Comparison of ENCODE assay signal across 8 cellular contexts in genomic region chr21:37758997-37759396, GRCh38.
DNase-seq lines count a peak whose midpoint lies in the region; ATAC-seq and TF ChIP-seq lines count a peak whose summit lies in the region.

No MANE protein-coding gene starts in this region.

- ATAC-seq in CD4-positive, alpha-beta T cell (ENCODE audit: poor library complexity), result no peak
- no peak for ATAC-seq in GM18498 (IDR thresholded peaks at IDR 0.05; ENCODE audit: unreplicated experiment)

- no peak overlapping the region for H2BK5ac ChIP-seq in mesenchymal stem cell (ENCODE audit: low read depth, low read length, poor library complexity, severe bottlenecking)

- no peak overlapping the region for H3K4me3 Mint-ChIP-seq in CD4-positive, alpha-beta T cell

- no peak overlapping the region for H3K27ac Mint-ChIP-seq in CD4-positive, alpha-beta T cell

- POLR2A ChIA-PET in CD4-positive, alpha-beta T cell (lab: Charles Lee), result no interaction called here

- no peak overlapping the region for H3K18ac ChIP-seq in mesenchymal stem cell (ENCODE audit: low read depth in 1 of 2, low read length in 2 of 2)

- no peaks in the 10 kb centered on the region for H3K27me3 ChIP-seq in ascending aorta
- H3K27me3 ChIP-seq in mesenchymal stem cell (ENCODE audit: control insufficient read depth in 1 of 2, insufficient read depth in 1 of 2, low read length in 2 of 2), result peaks cover 0 to 80% of the 10 kb centered on the region in 2 experiments
- no peaks in the 10 kb centered on the region for H3K27me3 ChIP-seq in CD4-positive, alpha-beta T cell (ENCODE audit: control insufficient read depth, insufficient read depth, low read length)

- H3K4me3 ChIP-seq in ascending aorta (no peak overlapping the region), mesenchymal stem cell (ENCODE audit: insufficient read depth in 1 of 2, low read depth in 1 of 2, low read length in 2 of 2) (no peak overlapping the region)

- H2BK15ac ChIP-seq in mesenchymal stem cell (ENCODE audit: low read depth, poor library complexity, severe bottlenecking), result no peak overlapping the region

- H3K27ac ChIP-seq in ascending aorta, result no peak overlapping the region
- H3K27ac ChIP-seq in mesenchymal stem cell (ENCODE audit: low read length, poor library complexity, severe bottlenecking), result no peak overlapping the region
- no peak overlapping the region for H3K27ac ChIP-seq in CD4-positive, alpha-beta T cell (ENCODE audit: low read depth, low read length)

- no peaks in the 10 kb centered on the region for H3K79me1 ChIP-seq in mesenchymal stem cell (replicated peaks; ENCODE audit: low read length, poor library complexity, severe bottlenecking)

- H2AK5ac ChIP-seq in mesenchymal stem cell (ENCODE audit: low read length, severe bottlenecking), result no peak overlapping the region

- no peaks in the 10 kb centered on the region for H3K36me3 Mint-ChIP-seq in CD4-positive, alpha-beta T cell (ENCODE audit: low read depth)

- no peak overlapping the region for H4K8ac ChIP-seq in mesenchymal stem cell (ENCODE audit: low read length)

- H3K4me1 ChIP-seq in ascending aorta (no peaks in the 10 kb centered on the region), mesenchymal stem cell (ENCODE audit: control insufficient read depth, insufficient read depth, low read depth, low read length) (peaks cover 6% of the 10 kb centered on the region)

- H3K9me3 ChIP-seq in ascending aorta, result no peaks in the 10 kb centered on the region
- H3K9me3 ChIP-seq in mesenchymal stem cell (ENCODE audit: control insufficient read depth, low read length), result no peaks in the 10 kb centered on the region
- H3K9me3 ChIP-seq in CD4-positive, alpha-beta T cell (ENCODE audit: control insufficient read depth, low read length), result no peaks in the 10 kb centered on the region

- no peak overlapping the region for H4K91ac ChIP-seq in mesenchymal stem cell (ENCODE audit: low read length)

- H2BK12ac ChIP-seq in mesenchymal stem cell (ENCODE audit: low read length in 2 of 2), result no peak overlapping the region

- no peak overlapping the region for H2BK120ac ChIP-seq in mesenchymal stem cell (ENCODE audit: low read depth, low read length)

- TF ChIP-seq CTCF in ascending aorta (IDR thresholded peaks at IDR 0.05), result peak in 2 of 3 experiments; percentile 11 to 35
- TF ChIP-seq CTCF in CD4-positive, alpha-beta T cell (IDR thresholded peaks at IDR 0.05), result no peak

- no peak overlapping the region for H3K4me2 ChIP-seq in mesenchymal stem cell (ENCODE audit: low read length, poor library complexity, severe bottlenecking)

- 56% methylated on average over 6 of the region's 7 CpGs for WGBS in mesenchymal stem cell

- H3K14ac ChIP-seq in mesenchymal stem cell (ENCODE audit: low read length in 2 of 2), result no peak overlapping the region

- no peaks in the 10 kb centered on the region for H3K4me1 Mint-ChIP-seq in CD4-positive, alpha-beta T cell (ENCODE audit: low read depth)

- H3K9ac ChIP-seq in mesenchymal stem cell (ENCODE audit: low read length), result no peak overlapping the region

- peaks cover 20% of the 10 kb centered on the region for H3K27me3 Mint-ChIP-seq in CD4-positive, alpha-beta T cell

- no peak overlapping the region for H2AFZ ChIP-seq in mesenchymal stem cell (ENCODE audit: low read depth, low read length)

- no peaks in the 10 kb centered on the region for H3K9me3 Mint-ChIP-seq in CD4-positive, alpha-beta T cell

- H3K4ac ChIP-seq in mesenchymal stem cell (ENCODE audit: low read depth in 1 of 2, low read length in 2 of 2), result no peak overlapping the region

- peak; percentile 2 to 3 (median 3) for DNase-seq in stimulated activated CD4-positive, alpha-beta T cell treated with anti-CD3 and anti-CD28 coated beads, Interleukin-12 subunit alpha, Interleukin-12 subunit beta, amount 100 ng/mL, for 48 hours (ENCODE audit: low read depth in 2 of 3, low spot score in 1 of 3)
- DNase-seq in stimulated activated CD4-positive, alpha-beta T cell treated with anti-CD3 and anti-CD28 coated beads, Interleukin-4, amount 100 ng/mL, for 24 hours, result no peak
- DNase-seq in NCI-H2107 (lab: John Stamatoyannopoulos, UW), result peak; percentile 14
- no peak for DNase-seq in ascending aorta (ENCODE audit: low spot score in 2 of 2)
- DNase-seq in mesenchymal stem cell, result peak; percentile 65
- no peak for DNase-seq in CD4-positive, alpha-beta T cell
- DNase-seq in inferior parietal cortex (ENCODE audit: extremely low spot score), result no peak

- CTCF ChIA-PET in CD4-positive, alpha-beta T cell (lab: Charles Lee), result no interaction called here

- intact Hi-C loops in ascending aorta (cut with DNase I), result no loop called here
- intact Hi-C loops in CD4-positive, alpha-beta T cell (cut with DNase I, micrococcal nuclease), result no loop called here

- no peaks in the 10 kb centered on the region for H3K36me3 ChIP-seq in ascending aorta
- H3K36me3 ChIP-seq in mesenchymal stem cell (ENCODE audit: control insufficient read depth in 1 of 2, insufficient read depth in 2 of 2, low read depth in 1 of 2, low read length in 2 of 2), result peaks cover 0 to 10% of the 10 kb centered on the region in 2 experiments

- no peak overlapping the region for H3K23ac ChIP-seq in mesenchymal stem cell (ENCODE audit: low read length in 2 of 2)

Comparison
In these comparisons a context has a peak if more than half of its experiments do, and no peak if none do; other contexts are left out.
1. DNase-seq: peak in stimulated activated CD4-positive, alpha-beta T cell treated with anti-CD3 and anti-CD28 coated beads, Interleukin-12 subunit alpha, Interleukin-12 subunit beta, amount 100 ng/mL, for 48 hours (3 of 3), NCI-H2107 (single experiment) and mesenchymal stem cell (single experiment); none in stimulated activated CD4-positive, alpha-beta T cell treated with anti-CD3 and anti-CD28 coated beads, Interleukin-4, amount 100 ng/mL, for 24 hours (single experiment), ascending aorta (0 of 2), CD4-positive, alpha-beta T cell (0 of 10) and inferior parietal cortex (single experiment).